8 cellular contexts compared by ENCODE assay signal in the genomic region with DNA sequence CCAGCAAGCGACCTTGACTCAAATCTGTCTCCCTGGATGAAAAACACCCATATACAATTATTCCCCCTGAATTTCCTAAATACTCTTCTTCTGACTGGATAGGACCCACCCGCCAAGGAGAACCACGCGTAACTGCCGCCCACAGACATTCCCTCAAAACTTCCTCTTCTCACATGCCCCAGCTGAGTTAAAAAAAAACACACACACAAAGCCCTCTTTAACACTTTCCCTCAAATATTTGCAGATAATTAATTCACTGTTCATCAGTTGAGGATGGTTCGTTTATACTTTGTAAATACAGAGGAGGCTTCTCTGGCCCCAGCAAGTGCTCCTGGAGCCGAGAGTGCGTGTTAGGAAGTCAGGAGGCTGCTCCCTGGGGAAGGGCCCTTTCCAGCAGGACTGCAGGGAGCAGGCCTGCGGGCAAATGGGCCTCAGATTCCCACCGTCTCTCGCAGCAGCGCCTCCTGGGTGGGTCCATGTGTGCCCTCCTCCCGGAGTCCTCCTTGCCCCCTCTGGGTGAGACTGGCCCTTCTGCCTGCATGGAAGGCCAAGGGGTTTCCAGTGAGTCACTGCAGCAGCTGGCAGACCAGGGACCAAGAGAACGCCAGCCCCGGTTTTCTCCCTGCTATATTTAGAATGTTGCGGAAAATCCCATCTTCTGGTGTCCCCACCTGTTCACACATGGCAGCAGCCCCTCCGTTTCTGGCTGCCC. TPM values are rescaled to one million over a fixed set of nuclear protein-coding genes. Genes with fewer than 3 reads are reported as not detected.
DNase-seq lines count a peak whose midpoint lies in the region; ATAC-seq and TF ChIP-seq lines count a peak whose summit lies in the region.

No MANE protein-coding gene starts in this region.

- peaks cover 38% of the 10 kb centered on the region for H3K4me1 ChIP-seq in muscle layer of colon (ENCODE audit: insufficient read depth, low read length)
- H3K4me1 ChIP-seq in A673 (ENCODE audit: insufficient read depth, low read length, poor library complexity, severe bottlenecking): peaks cover 5% of the 10 kb centered on the region

- H3K36me3 ChIP-seq in muscle layer of colon (ENCODE audit: insufficient read depth, low read length): peaks cover 6% of the 10 kb centered on the region
- no peaks in the 10 kb centered on the region for H3K36me3 ChIP-seq in A673 (ENCODE audit: insufficient read depth, low read length, poor library complexity, severe bottlenecking)

- no peak for TF ChIP-seq CTCF in cardiac fibroblast (IDR thresholded peaks at IDR 0.05; ENCODE audit: low read depth, low read length)
- no peak for TF ChIP-seq CTCF in A673 (conservative IDR thresholded peaks at IDR 0.05; ENCODE audit: low read depth, low read length)

- H3K27ac ChIP-seq in muscle layer of colon (ENCODE audit: low read depth, low read length) (peak overlapping the region; percentile 67), A673 (ENCODE audit: low read depth, low read length, poor library complexity, severe bottlenecking) (no peak overlapping the region)

- peak; percentile 90 for DNase-seq in EL
- peak; percentile 47 for DNase-seq in NCI-H2029 treated with DMSO at 0.1 percent for 48 hours (lab: John Stamatoyannopoulos, UW)
- peak; percentile 75 to 77 for DNase-seq in cardiac fibroblast (ENCODE audit: low read depth in 2 of 2)
- DNase-seq in HuH-7.5 (ENCODE audit: low spot score): no peak
- no peak for DNase-seq in HT-29 (ENCODE audit: low spot score)
- DNase-seq in A673 (ENCODE audit: low spot score): no peak

- no TSS peak for BruUV-seq in A673 (replicated peaks; lab: Mats Ljungman, UMichigan)

- H3K9me3 ChIP-seq in muscle layer of colon (ENCODE audit: low read length) (no peaks in the 10 kb centered on the region), A673 (ENCODE audit: low read depth, low read length, poor library complexity, severe bottlenecking) (no peaks in the 10 kb centered on the region)

- POLR2A ChIA-PET in A673 (lab: Charles Lee; ENCODE audit: low non-redundant PET): no interaction called here

- intact Hi-C loops in A673 (cut with micrococcal nuclease; ENCODE audit: unreplicated experiment): no loop called here

- peak overlapping the region; percentile 18 for H3K9ac ChIP-seq in muscle layer of colon (ENCODE audit: low read length)

- H3K4me3 ChIP-seq in cardiac fibroblast (replicated peaks in 1 of 2; ENCODE audit: low read depth in 2 of 2, low read length in 2 of 2): no peak overlapping the region
- no peak overlapping the region for H3K4me3 ChIP-seq in muscle layer of colon (ENCODE audit: low read depth in 1 of 2, low read length in 2 of 2)
- H3K4me3 ChIP-seq in A673 (ENCODE audit: low read depth, low read length, poor library complexity, severe bottlenecking): no peak overlapping the region

- CTCF ChIA-PET in A673 (lab: Charles Lee): no interaction called here

- no peak for ATAC-seq in HG03280 (IDR thresholded peaks at IDR 0.05; ENCODE audit: unreplicated experiment)

- no peaks in the 10 kb centered on the region for H3K27me3 ChIP-seq in muscle layer of colon (ENCODE audit: control insufficient read depth in 1 of 2, insufficient read depth in 2 of 2, low read length in 2 of 2)
- H3K27me3 ChIP-seq in A673 (replicated peaks; ENCODE audit: insufficient read depth, low read depth, low read length, poor library complexity): no peaks in the 10 kb centered on the region

RNA-seq across cellular contexts. Expression of a gene that starts 46.8 kb away (rescaled TPM):
- 83.6 and 95.0 TPM in 2 replicates for total RNA-seq in HT-29 (2014; rRNA removed; shearing (Covaris generic))
- total RNA-seq in A673 (2021): 0.39 and 0.90 TPM in 2 replicates

Comparison
In these comparisons a context has a peak if more than half of its experiments do, and no peak if none do; other contexts are left out.
1. DNase-seq: peak in EL (single experiment), NCI-H2029 treated with DMSO at 0.1 percent for 48 hours (single experiment) and cardiac fibroblast (2 of 2); none in HuH-7.5 (single experiment), HT-29 (single experiment) and A673 (single experiment).
2. RNA of a gene that starts 46.8 kb away (total RNA-seq): 83.6 to 95.0 TPM in HT-29; 0.39 to 0.90 TPM in A673; every median in the first group is over 10 times any median in the second.